17 cellular contexts compared by ENCODE assay signal in genomic region chr6:135202821-135203220, GRCh38.
"Had no signal": no experiment of that assay in that cellular context is flagged by ENCODE, and none has a peak within 500 bp of the region (broad histone marks: within the 10 kb centered on the region; RNA-seq: fewer than 3 reads in every experiment).

No MANE protein-coding gene starts in this region.

- H3K27ac Mint-ChIP-seq: nephron progenitor cell had no signal

- H3K27me3 Mint-ChIP-seq: naive thymus-derived CD4-positive, alpha-beta T cell had no signal

- H3K27ac ChIP-seq: gastroesophageal sphincter, left ventricle myocardium inferior, sigmoid colon had no signal

- ATAC-seq: esophagus mucosa; gastroesophageal sphincter; left cardiac atrium; naive thymus-derived CD4-positive, alpha-beta T cell had no signal

- H3K27me3 ChIP-seq: gastroesophageal sphincter, sigmoid colon had no signal

- H3K4me3 ChIP-seq: gastroesophageal sphincter, left ventricle myocardium inferior, lung, sigmoid colon had no signal

- H3K4me1 Mint-ChIP-seq: nephron progenitor cell had no signal

- H3K4me3 Mint-ChIP-seq: naive thymus-derived CD4-positive, alpha-beta T cell; nephron progenitor cell had no signal

- H3K9me3 ChIP-seq: gastroesophageal sphincter, left ventricle myocardium inferior, sigmoid colon had no signal

- H3K9me3 Mint-ChIP-seq: naive thymus-derived CD4-positive, alpha-beta T cell; nephron progenitor cell had no signal

- DNase-seq: effector memory CD4-positive, alpha-beta T cell; glutamatergic neuron; kidney; left cardiac atrium; left ventricle myocardium inferior; mesenchymal stem cell; midbrain; naive thymus-derived CD4-positive, alpha-beta T cell; nephron progenitor cell; posterior cingulate gyrus; sigmoid colon; small intestine; stimulated activated CD4-positive, alpha-beta T cell treated with anti-CD3 and anti-CD28 coated beads, Interleukin-12 subunit alpha, Interleukin-12 subunit beta, amount 100 ng/mL, for 4 hours; stimulated activated naive CD4-positive, alpha-beta T cell treated with Interleukin-2 at 50 U/mL for 16 hours had no signal

- H3K36me3 ChIP-seq: gastroesophageal sphincter, left ventricle myocardium inferior, sigmoid colon had no signal
